ENCODE assay signal across 15 cellular contexts in the genomic region with DNA sequence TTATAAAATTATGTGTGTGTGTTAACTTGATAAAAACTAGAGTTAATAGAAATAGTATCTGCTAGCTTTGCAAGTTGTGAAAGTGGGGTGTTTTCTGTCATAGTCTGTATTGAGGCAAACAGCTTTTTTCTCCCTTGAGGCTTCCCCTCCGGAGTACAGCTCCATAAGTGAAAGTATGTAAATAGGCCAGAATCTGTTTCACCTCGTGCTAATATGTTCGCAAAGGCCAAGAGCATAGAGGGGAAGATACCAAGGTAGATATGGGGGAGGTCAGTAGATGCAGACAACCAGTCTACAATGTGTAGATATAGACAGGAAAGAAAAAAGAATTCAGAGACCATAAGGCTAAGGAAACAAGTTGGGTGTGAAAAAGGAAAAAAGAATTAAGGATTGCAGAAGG.
A peak's percentile ranks its signal among the peaks of the same experiment; 100 is the strongest.
DNase-seq lines count a peak whose midpoint lies in the region; ATAC-seq lines count a peak whose summit lies in the region.
"Had no signal": no experiment of that assay in that cellular context is flagged by ENCODE, and none has a peak within 500 bp of the region (broad histone marks: within the 10 kb centered on the region; RNA-seq: fewer than 3 reads in every experiment).

No MANE protein-coding gene starts in this region.

- DNase-seq in DMS 273 (lab: John Stamatoyannopoulos, UW; ENCODE audit: unreplicated experiment): peak; percentile 65
- no peak for DNase-seq in DMS 273 treated with DMSO at 0.1 percent for 48 hours (lab: John Stamatoyannopoulos, UW)
- DNase-seq in GM19240 (ENCODE audit: insufficient read length, low spot score): no peak
- no peak for DNase-seq in dedifferentiated amniotic fluid mesenchymal stem cell (ENCODE audit: extremely low spot score)
- no peak for DNase-seq in T-cell
- DNase-seq: brain microvascular endothelial cell, NCI-H2029 treated with DMSO at 0.1 percent for 48 hours had no signal

- H3K36me3 ChIP-seq in skeletal muscle tissue (ENCODE audit: control insufficient read depth in 3 of 3, insufficient read depth in 3 of 3, low read length in 3 of 3): peaks cover 2 to 9% (median 3%) of the 10 kb centered on the region in 3 donors
- H3K36me3 ChIP-seq: brain microvascular endothelial cell had no signal

- POLR2A ChIA-PET in T-cell (lab: Charles Lee): interaction anchor here in 1 of 2 donors (0.5 kb wide), 1 partner anchor 48 kb away, joined by 3 read pairs; no protein-coding TSS in a partner anchor

- H3K27me3 Mint-ChIP-seq in T-cell: no peaks in the 10 kb centered on the region
- H3K27me3 Mint-ChIP-seq: stimulated activated naive CD8-positive, alpha-beta T cell treated with anti-CD3 and anti-CD28 coated beads, Interleukin-15, Interleukin-2, amounts not matched to agents 100 ng/mL and 50 ng/mL, for 24 hours had no signal

- peaks cover 0 to 2% (median 0%) of the 10 kb centered on the region in 3 donors for H3K4me1 Mint-ChIP-seq in T-cell
- H3K4me1 Mint-ChIP-seq: neural crest cell had no signal

- no peak overlapping the region for H3K9ac ChIP-seq in skeletal muscle tissue (ENCODE audit: low read depth in 1 of 3, low read length in 3 of 3)

- peaks cover 4 to 13% (median 11%) of the 10 kb centered on the region in 3 donors for H3K4me1 ChIP-seq in skeletal muscle tissue (ENCODE audit: control insufficient read depth in 3 of 3, insufficient read depth in 3 of 3, low read length in 3 of 3)

- peaks cover 32% of the 10 kb centered on the region for H3K36me3 Mint-ChIP-seq in T-cell

- no peak overlapping the region for H3K4me3 ChIP-seq in skeletal muscle tissue (ENCODE audit: low read length in 3 of 3)

- H3K27me3 ChIP-seq in skeletal muscle tissue (ENCODE audit: control insufficient read depth in 3 of 3, insufficient read depth in 3 of 3, low read length in 3 of 3): no peaks in the 10 kb centered on the region
- H3K27me3 ChIP-seq: brain microvascular endothelial cell had no signal

- H3K9me3 ChIP-seq in skeletal muscle tissue (ENCODE audit: control insufficient read depth in 3 of 3, low read length in 3 of 3): no peaks in the 10 kb centered on the region

- ATAC-seq in GM21737 (IDR thresholded peaks at IDR 0.05; ENCODE audit: unreplicated experiment): peak; percentile 67
- peak; percentile 80 for ATAC-seq in HG03378 (IDR thresholded peaks at IDR 0.05; ENCODE audit: unreplicated experiment)
- no peak for ATAC-seq in T-cell (replicated peaks in 1 of 4)
- ATAC-seq: Panc1 had no signal

- CTCF ChIA-PET in T-cell (lab: Charles Lee): no interaction called here

- no peak overlapping the region for H3K27ac Mint-ChIP-seq in T-cell
- H3K27ac Mint-ChIP-seq: stimulated activated naive CD8-positive, alpha-beta T cell treated with anti-CD3 and anti-CD28 coated beads, Interleukin-15, Interleukin-2, amounts not matched to agents 100 ng/mL and 50 ng/mL, for 24 hours had no signal

- H3K9me3 Mint-ChIP-seq in T-cell: no peaks in the 10 kb centered on the region
- H3K9me3 Mint-ChIP-seq: stimulated activated naive CD8-positive, alpha-beta T cell treated with anti-CD3 and anti-CD28 coated beads, Interleukin-15, Interleukin-2, amounts not matched to agents 100 ng/mL and 50 ng/mL, for 24 hours had no signal

- peak overlapping the region; percentile 86 for H3K27ac ChIP-seq in skeletal muscle tissue (ENCODE audit: low read depth, low read length)
- H3K27ac ChIP-seq: 22Rv1, brain microvascular endothelial cell, epithelial cell of prostate had no signal

- no peak overlapping the region for H3K4me3 Mint-ChIP-seq in T-cell
- H3K4me3 Mint-ChIP-seq: neural crest cell; stimulated activated naive CD8-positive, alpha-beta T cell treated with anti-CD3 and anti-CD28 coated beads, Interleukin-15, Interleukin-2, amounts not matched to agents 100 ng/mL and 50 ng/mL, for 24 hours had no signal

Comparison
In these comparisons a context has a peak if more than half of its experiments do, and no peak if none do; other contexts are left out.
1. ATAC-seq: peak in GM21737 (single experiment) and HG03378 (single experiment); none in T-cell (0 of 4).